Comparison of ENCODE assay signal across 16 cellular contexts in the genomic region with DNA sequence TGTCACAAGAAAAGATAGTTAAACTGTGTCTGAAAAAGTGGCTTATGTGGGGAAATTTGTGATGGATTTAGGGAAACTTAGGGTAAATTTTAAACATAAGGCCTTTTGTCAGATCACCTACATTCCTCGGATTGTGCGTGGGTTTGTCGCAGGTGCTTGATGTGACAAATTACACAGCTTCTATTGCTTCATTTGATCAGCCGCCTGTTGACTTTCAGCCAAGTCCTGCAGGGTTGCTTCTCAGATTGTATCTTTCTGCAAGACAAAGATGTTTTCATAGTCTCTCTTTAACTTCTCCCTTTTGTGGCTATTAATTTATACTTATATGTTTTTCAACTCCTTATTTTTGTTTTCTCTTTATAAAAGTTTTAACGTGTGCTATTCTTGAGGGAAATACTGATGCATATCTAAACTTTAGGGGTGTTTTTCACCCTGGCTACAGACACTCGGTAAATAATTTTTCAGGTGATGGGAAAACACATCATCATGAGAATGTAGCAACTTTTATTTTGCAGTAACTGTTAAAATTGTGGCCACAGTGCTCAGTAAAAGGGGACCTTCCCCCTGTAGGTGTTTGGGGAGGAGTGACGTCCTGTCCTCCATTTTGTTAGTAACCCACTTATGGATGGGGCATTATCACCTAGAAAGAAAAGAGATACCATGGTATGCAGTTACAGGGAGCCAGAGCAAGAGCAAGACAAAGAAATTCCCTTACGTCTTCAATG. TPM values are rescaled to one million over a fixed set of nuclear protein-coding genes. Genes with fewer than 3 reads are reported as not detected.
A peak's percentile ranks its signal among the peaks of the same experiment; 100 is the strongest.
DNase-seq lines count a peak whose midpoint lies in the region; ATAC-seq lines count a peak whose summit lies in the region.
"Had no signal": no experiment of that assay in that cellular context is flagged by ENCODE, and none has a peak within 500 bp of the region (broad histone marks: within the 10 kb centered on the region; RNA-seq: fewer than 3 reads in every experiment).

No MANE protein-coding gene starts in this region.

- H3K4me1 ChIP-seq in CD4-positive, alpha-beta memory T cell (ENCODE audit: insufficient read depth, low read length) = peaks cover 100% of the 10 kb centered on the region
- H3K4me1 ChIP-seq: BE2C had no signal

- H3K36me3 Mint-ChIP-seq in CD4-positive, alpha-beta memory T cell = peaks cover 23 to 46% of the 10 kb centered on the region in 2 donors
- peaks cover 23% of the 10 kb centered on the region for H3K36me3 Mint-ChIP-seq in activated T-cell treated with anti-CD3 and anti-CD28 coated beads, Interleukin-2, amount 50 U/mL, for 4 hours (ENCODE audit: insufficient read depth)
- peaks cover 0 to 8% (median 4%) of the 10 kb centered on the region in 3 donors for H3K36me3 Mint-ChIP-seq in immature natural killer cell
- H3K36me3 Mint-ChIP-seq: type B pancreatic cell had no signal

- no peaks in the 10 kb centered on the region for H3K27me3 Mint-ChIP-seq in CD4-positive, alpha-beta memory T cell
- no peaks in the 10 kb centered on the region for H3K27me3 Mint-ChIP-seq in activated T-cell treated with anti-CD3 and anti-CD28 coated beads, Interleukin-2, amount 50 U/mL, for 4 hours (ENCODE audit: low read depth)
- peaks cover 0 to 2% (median 0%) of the 10 kb centered on the region in 3 donors for H3K27me3 Mint-ChIP-seq in immature natural killer cell (ENCODE audit: low read depth in 3 of 3)
- H3K27me3 Mint-ChIP-seq: type B pancreatic cell had no signal

- DNase-seq in CD4-positive, alpha-beta memory T cell = peak; percentile 74 to 87 (median 75)
- DNase-seq in OCI-M1 (lab: John Stamatoyannopoulos, UW) (peak; percentile 35), immature natural killer cell (peak; percentile 41 to 54 (median 53)), left cardiac atrium (no peak), glomerular visceral epithelial cell (ENCODE audit: extremely low spot score) (no peak), Right ventricle myocardium superior (no peak)
- DNase-seq in activated T-cell treated with anti-CD3 and anti-CD28 coated beads, Interleukin-2, amount 50 U/mL, for 4 hours = no peak
- DNase-seq: BE2C, DMS79 treated with DMSO at 0.1 percent for 48 hours, heart left ventricle, Kasumi-1, kidney glomerular epithelial cell, NCI-H1436 treated with DMSO at 0.1 percent for 48 hours had no signal

- H3K36me3 ChIP-seq in CD4-positive, alpha-beta memory T cell (ENCODE audit: insufficient read depth, low read length) = no peaks in the 10 kb centered on the region
- H3K36me3 ChIP-seq: BE2C had no signal

- peaks cover 0 to 7% (median 0%) of the 10 kb centered on the region in 8 donors for H3K9me3 Mint-ChIP-seq in CD4-positive, alpha-beta memory T cell
- H3K9me3 Mint-ChIP-seq in activated T-cell treated with anti-CD3 and anti-CD28 coated beads, Interleukin-2, amount 50 U/mL, for 4 hours = peaks cover 3% of the 10 kb centered on the region
- no peaks in the 10 kb centered on the region for H3K9me3 Mint-ChIP-seq in immature natural killer cell
- H3K9me3 Mint-ChIP-seq: type B pancreatic cell had no signal

- H3K4me3 Mint-ChIP-seq in CD4-positive, alpha-beta memory T cell = peak overlapping the region; percentile 43 to 81 (median 76)
- H3K4me3 Mint-ChIP-seq in activated T-cell treated with anti-CD3 and anti-CD28 coated beads, Interleukin-2, amount 50 U/mL, for 4 hours = peak overlapping the region; percentile 53
- peak overlapping the region in 2 of 5 donors; percentile 39 to 44 for H3K4me3 Mint-ChIP-seq in immature natural killer cell

- peak overlapping the region; percentile 93 to 98 (median 97) for H3K27ac Mint-ChIP-seq in CD4-positive, alpha-beta memory T cell
- peak overlapping the region; percentile 56 to 93 (median 76) for H3K27ac Mint-ChIP-seq in immature natural killer cell
- H3K27ac Mint-ChIP-seq: type B pancreatic cell had no signal

- peak overlapping the region; percentile 72 for H3K27ac ChIP-seq in CD4-positive, alpha-beta memory T cell (ENCODE audit: low read depth, low read length)
- H3K27ac ChIP-seq: HL-60 had no signal

- intact Hi-C loops in CD4-positive, alpha-beta memory T cell (cut with micrococcal nuclease) = loop anchor here (1.0 to 2.0 kb wide), 3 partner anchors 12 to 30 kb away; no protein-coding TSS in a partner anchor
- intact Hi-C loops in left cardiac atrium (cut with DNase I) = no loop called here
- intact Hi-C loops in Right ventricle myocardium superior (cut with DNase I) = no loop called here

- peak; percentile 60 to 66 for ATAC-seq in activated T-cell treated with anti-CD3 and anti-CD28 coated beads, Interleukin-2, amount 50 U/mL, for 4 hours
- ATAC-seq in left cardiac atrium (no peak), Right ventricle myocardium superior (ENCODE audit: poor library complexity) (no peak), HG03139 (IDR thresholded peaks at IDR 0.05; ENCODE audit: unreplicated experiment) (no peak)
- ATAC-seq: heart left ventricle had no signal

- H3K9me3 ChIP-seq in CD4-positive, alpha-beta memory T cell (ENCODE audit: control insufficient read depth in 1 of 2, low read length in 2 of 2) = no peaks in the 10 kb centered on the region
- H3K9me3 ChIP-seq: BE2C had no signal

- no peaks in the 10 kb centered on the region for H3K27me3 ChIP-seq in CD4-positive, alpha-beta memory T cell (ENCODE audit: insufficient read depth, low read length)
- H3K27me3 ChIP-seq: BE2C, heart left ventricle had no signal

- CTCF ChIA-PET in CD4-positive, alpha-beta memory T cell (lab: Charles Lee; ENCODE audit: partially characterized antibody) = interaction anchor here (0.9 to 10.3 kb wide), 7 partner anchors 12 to 116 kb away, joined by 3 to 96 read pairs (median 11); a partner anchor contains a TSS

- peaks cover 52 to 92% (median 74%) of the 10 kb centered on the region in 4 donors for H3K4me1 Mint-ChIP-seq in CD4-positive, alpha-beta memory T cell
- H3K4me1 Mint-ChIP-seq in activated T-cell treated with anti-CD3 and anti-CD28 coated beads, Interleukin-2, amount 50 U/mL, for 4 hours (ENCODE audit: low read depth) = peaks cover 62% of the 10 kb centered on the region
- peaks cover 8 to 26% of the 10 kb centered on the region in 2 donors for H3K4me1 Mint-ChIP-seq in immature natural killer cell

- H3K4me3 ChIP-seq in CD4-positive, alpha-beta memory T cell (ENCODE audit: low read length in 2 of 2) = peak overlapping the region in 1 of 2 donors; percentile 0
- H3K4me3 ChIP-seq: heart left ventricle had no signal

- POLR2A ChIA-PET in CD4-positive, alpha-beta memory T cell (lab: Charles Lee; ENCODE audit: partially characterized antibody) = interaction anchor here (0.6 to 8.1 kb wide), 10 partner anchors 11 to 115 kb away, joined by 3 to 71 read pairs (median 12); a partner anchor contains a TSS

RNA-seq across cellular contexts. Expression of a gene that starts 31.4 kb away (rescaled TPM):
- total RNA-seq in CD4-positive, alpha-beta memory T cell = 10 to 100 TPM; 35.5 to 35.8 TPM
- polyA plus RNA-seq in CD4-positive, alpha-beta memory T cell = 10 to 100 TPM; 51.2 to 60.4 TPM
- total RNA-seq in activated T-cell treated with anti-CD3 and anti-CD28 coated beads, Interleukin-2, amount 50 U/mL, for 4 hours = 10 to 100 TPM; 35.2 to 77.9 (median 58.8) TPM
- polyA plus RNA-seq in immature natural killer cell = 10 to 100 TPM in 2 of 3 donors, 1 to 10 TPM in 1; 7.0 to 14.9 (median 14.8) TPM
- total RNA-seq in left cardiac atrium (10 to 100 TPM in 1 of 2 donors, 1 to 10 TPM in 1; 9.2 to 16.8 TPM), Right ventricle myocardium superior (14.7 TPM)

RNA-seq across cellular contexts. Expression of a gene that starts 53.9 kb away (rescaled TPM):
- total RNA-seq in CD4-positive, alpha-beta memory T cell = 100 to 1,000 TPM; 314 to 333 TPM
- 100 to 1,000 TPM; 177 to 202 TPM for polyA plus RNA-seq in CD4-positive, alpha-beta memory T cell
- total RNA-seq in activated T-cell treated with anti-CD3 and anti-CD28 coated beads, Interleukin-2, amount 50 U/mL, for 4 hours = 100 to 1,000 TPM; 431 to 454 (median 451) TPM
- polyA plus RNA-seq in immature natural killer cell = 100 to 1,000 TPM; 171 to 209 (median 203) TPM
- total RNA-seq in left cardiac atrium (10 to 100 TPM; 57.6 to 85.8 TPM), Right ventricle myocardium superior (45.9 TPM)

Comparison
In these comparisons a context has a peak if more than half of its experiments do, and no peak if none do; other contexts are left out.
1. DNase-seq: peak in CD4-positive, alpha-beta memory T cell (5 of 5), OCI-M1 (single experiment) and immature natural killer cell (3 of 3); none in activated T-cell treated with anti-CD3 and anti-CD28 coated beads, Interleukin-2, amount 50 U/mL, for 4 hours (single experiment), left cardiac atrium (single experiment), glomerular visceral epithelial cell (single experiment) and Right ventricle myocardium superior (single experiment).
2. ATAC-seq: peak in activated T-cell treated with anti-CD3 and anti-CD28 coated beads, Interleukin-2, amount 50 U/mL, for 4 hours (2 of 2); none in left cardiac atrium (0 of 2), Right ventricle myocardium superior (single experiment) and HG03139 (single experiment).